Comparison of ENCODE assay signal across 9 cellular contexts in the genomic region with DNA sequence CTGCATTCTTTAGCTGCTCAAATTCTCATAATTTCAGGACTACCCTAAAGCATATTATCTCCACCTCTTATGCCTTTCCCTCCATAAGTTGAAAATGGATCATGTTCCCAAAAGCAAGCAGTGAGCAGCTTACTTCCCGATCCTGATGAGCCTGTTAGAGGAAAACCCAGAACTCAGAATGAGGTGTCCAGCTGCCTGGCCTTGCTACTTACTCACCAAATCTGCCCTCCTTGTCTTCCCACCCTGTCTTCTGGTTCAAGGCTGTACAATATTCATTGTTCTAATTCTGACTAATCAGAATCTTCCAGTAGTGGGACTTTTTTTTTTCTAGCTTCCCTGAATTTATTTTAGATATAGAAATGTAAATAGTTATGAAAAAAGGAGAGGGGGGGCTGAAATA. TPM values are rescaled to one million over a fixed set of nuclear protein-coding genes. Genes with fewer than 3 reads are reported as not detected.
A peak's percentile ranks its signal among the peaks of the same experiment; 100 is the strongest.
DNase-seq lines count a peak whose midpoint lies in the region; ATAC-seq and TF ChIP-seq lines count a peak whose summit lies in the region.
"Had no signal": no experiment of that assay in that cellular context is flagged by ENCODE, and none has a peak within 500 bp of the region (broad histone marks: within the 10 kb centered on the region; RNA-seq: fewer than 3 reads in every experiment).

No MANE protein-coding gene starts in this region.

- peak overlapping the region; percentile 47 for H3K4me2 ChIP-seq in HCT116 (ENCODE audit: low read length)
- peak overlapping the region; percentile 50 for H3K4me2 ChIP-seq in smooth muscle cell

- intact Hi-C loops in HCT116 (cut with micrococcal nuclease), result no loop called here

- H3K36me3 ChIP-seq in HCT116 (ENCODE audit: control insufficient read depth in 1 of 2, insufficient read depth in 2 of 2, low read length in 2 of 2) (no peaks in the 10 kb centered on the region), RWPE2 (ENCODE audit: low read depth) (no peaks in the 10 kb centered on the region), esophagus (ENCODE audit: control insufficient read depth in 2 of 2, insufficient read depth in 2 of 2, low read length in 1 of 2) (no peaks in the 10 kb centered on the region), smooth muscle cell (ENCODE audit: low read depth) (no peaks in the 10 kb centered on the region)

- RAD21 ChIA-PET in HCT116 (lab: Charles Lee; ENCODE audit: low non-redundant PET in 1 of 2, low total read pairs in 2 of 2, uncharacterized antibody in 2 of 2, unreplicated experiment in 2 of 2), result no interaction called here

- peaks cover 11% of the 10 kb centered on the region for H3F3A ChIP-seq in smooth muscle cell (ENCODE audit: low read depth)

- TF ChIP-seq POLR2A in HCT116 (IDR thresholded peaks at IDR 0.05; ENCODE audit: borderline replicate concordance, extremely low read depth, insufficient read depth, insufficient read length), result no peak

- no TSS peak for BruUV-seq in HCT116 (replicated peaks; lab: Mats Ljungman, UMichigan)

- H3K9me2 ChIP-seq in HCT116 (ENCODE audit: insufficient read depth), result no peaks in the 10 kb centered on the region

- H3K4me3 ChIP-seq in HCT116 (replicated peaks in 1 of 2; ENCODE audit: low read depth in 1 of 2, low read length in 2 of 2) (no peak overlapping the region), RWPE2 (ENCODE audit: severe bottlenecking) (no peak overlapping the region), esophagus (ENCODE audit: low read depth in 1 of 2, low read length in 2 of 2) (no peak overlapping the region), smooth muscle cell (no peak overlapping the region)

- CTCF ChIA-PET in HCT116 (lab: Charles Lee), result interaction anchor here (1.2 kb wide), 1 partner anchor 61 kb away, joined by 3 read pairs; no protein-coding TSS in a partner anchor

- H3K79me2 ChIP-seq in HCT116 (ENCODE audit: insufficient read depth, low read length), result no peaks in the 10 kb centered on the region
- no peaks in the 10 kb centered on the region for H3K79me2 ChIP-seq in smooth muscle cell (ENCODE audit: low read depth)

- DNase-seq in HCT116 (ENCODE audit: low read depth, low spot score) (no peak), RWPE2 (ENCODE audit: low spot score) (no peak), smooth muscle cell (lab: John Stamatoyannopoulos, UW; ENCODE audit: unreplicated experiment) (no peak), NCI-H2081 (lab: John Stamatoyannopoulos, UW) (no peak), NCI-H524 (lab: John Stamatoyannopoulos, UW) (no peak), GF-D8 (lab: John Stamatoyannopoulos, UW) (no peak)
- DNase-seq: NCI-H526 had no signal

- TF ChIP-seq CTCF in HCT116 (IDR thresholded peaks at IDR 0.05 in 2 of 3, conservative IDR thresholded peaks at IDR 0.05 in 1 of 3; ENCODE audit: borderline replicate concordance in 1 of 3, insufficient read depth in 1 of 3, low read depth in 2 of 3, low read length in 2 of 3) (no peak), RWPE2 (IDR thresholded peaks at IDR 0.05; ENCODE audit: poor library complexity, severe bottlenecking) (no peak), smooth muscle cell (IDR thresholded peaks at IDR 0.05; ENCODE audit: borderline replicate concordance, insufficient read depth, poor library complexity, severe bottlenecking) (no peak)

- H3K27me3 ChIP-seq in HCT116 (ENCODE audit: insufficient read depth, low read length) (no peaks in the 10 kb centered on the region), RWPE2 (ENCODE audit: insufficient read depth, poor library complexity, severe bottlenecking) (no peaks in the 10 kb centered on the region), esophagus (ENCODE audit: control insufficient read depth in 1 of 2, insufficient read depth in 2 of 2, low read length in 2 of 2) (no peaks in the 10 kb centered on the region), smooth muscle cell (ENCODE audit: low read depth) (no peaks in the 10 kb centered on the region)

- no peaks in the 10 kb centered on the region for H3K9me3 ChIP-seq in HCT116 (ENCODE audit: control insufficient read depth in 1 of 2, insufficient read depth in 1 of 2, low read depth in 1 of 2, low read length in 2 of 2)
- H3K9me3 ChIP-seq in RWPE2 (ENCODE audit: severe bottlenecking), result no peaks in the 10 kb centered on the region
- no peaks in the 10 kb centered on the region for H3K9me3 ChIP-seq in esophagus (ENCODE audit: control insufficient read depth in 2 of 2, insufficient read depth in 1 of 2, low read depth in 1 of 2, low read length in 1 of 2)
- H3K9me3 ChIP-seq in smooth muscle cell (replicated peaks; ENCODE audit: low read depth), result no peaks in the 10 kb centered on the region

- H3K27ac ChIP-seq in HCT116 (ENCODE audit: low read depth, low read length) (peak overlapping the region; percentile 33; the same call in 1 of the 2 replicates), RWPE2 (ENCODE audit: poor library complexity, severe bottlenecking) (peak overlapping the region; percentile 99), esophagus (ENCODE audit: low read depth in 2 of 2, low read length in 1 of 2) (peak overlapping the region; percentile 45 to 57), smooth muscle cell (ENCODE audit: low read depth) (peak overlapping the region; percentile 86)

- H3K9ac ChIP-seq in HCT116 (ENCODE audit: low read length) (peak overlapping the region; percentile 19; the same call in 1 of the 2 replicates), smooth muscle cell (ENCODE audit: low read depth) (peak overlapping the region; percentile 54)

- POLR2A ChIA-PET in HCT116 (lab: Charles Lee), result interaction anchor here (2.5 kb wide), 1 partner anchor 11 kb away, joined by 11 read pairs; a partner anchor contains a TSS

- H2AFZ ChIP-seq in HCT116 (ENCODE audit: low read depth, low read length, poor library complexity, severe bottlenecking), result no peak overlapping the region
- no peak overlapping the region for H2AFZ ChIP-seq in smooth muscle cell (ENCODE audit: low read depth)

- H4K20me1 ChIP-seq in HCT116 (ENCODE audit: insufficient read depth) (no peaks in the 10 kb centered on the region), smooth muscle cell (ENCODE audit: low read depth) (no peaks in the 10 kb centered on the region)

- 58 to 59% methylated on average over 1 of the region's 1 CpG for WGBS in esophagus, 2 donors
- WGBS in smooth muscle cell (ENCODE audit: low lambda C conversion rate), result 86% methylated on average over 1 of the region's 1 CpG

- TF ChIP-seq RAD21 in HCT116 (IDR thresholded peaks at IDR 0.05; ENCODE audit: low read depth), result no peak

- ATAC-seq in HCT116, result no peak
- peak; percentile 56 for ATAC-seq in RWPE2 (ENCODE audit: low read depth)
- ATAC-seq in GM21381 (IDR thresholded peaks at IDR 0.05; ENCODE audit: unreplicated experiment), result no peak

- H3K4me1 ChIP-seq in HCT116 (ENCODE audit: control insufficient read depth in 1 of 2, insufficient read depth in 2 of 2, low read length in 2 of 2) (peaks cover 43 to 75% of the 10 kb centered on the region in 2 experiments), RWPE2 (ENCODE audit: insufficient read depth, poor library complexity, severe bottlenecking) (peaks cover 42% of the 10 kb centered on the region), esophagus (ENCODE audit: control insufficient read depth in 2 of 2, insufficient read depth in 2 of 2, low read length in 1 of 2) (peaks cover 0 to 2% of the 10 kb centered on the region in 2 donors), smooth muscle cell (ENCODE audit: low read depth) (peaks cover 16% of the 10 kb centered on the region)

TF ChIP-seq in HCT116, 20 proteins besides CTCF, POLR2A, EP300 and RAD21 (continues in another document):
- TF ChIP-seq, protein P1, sequence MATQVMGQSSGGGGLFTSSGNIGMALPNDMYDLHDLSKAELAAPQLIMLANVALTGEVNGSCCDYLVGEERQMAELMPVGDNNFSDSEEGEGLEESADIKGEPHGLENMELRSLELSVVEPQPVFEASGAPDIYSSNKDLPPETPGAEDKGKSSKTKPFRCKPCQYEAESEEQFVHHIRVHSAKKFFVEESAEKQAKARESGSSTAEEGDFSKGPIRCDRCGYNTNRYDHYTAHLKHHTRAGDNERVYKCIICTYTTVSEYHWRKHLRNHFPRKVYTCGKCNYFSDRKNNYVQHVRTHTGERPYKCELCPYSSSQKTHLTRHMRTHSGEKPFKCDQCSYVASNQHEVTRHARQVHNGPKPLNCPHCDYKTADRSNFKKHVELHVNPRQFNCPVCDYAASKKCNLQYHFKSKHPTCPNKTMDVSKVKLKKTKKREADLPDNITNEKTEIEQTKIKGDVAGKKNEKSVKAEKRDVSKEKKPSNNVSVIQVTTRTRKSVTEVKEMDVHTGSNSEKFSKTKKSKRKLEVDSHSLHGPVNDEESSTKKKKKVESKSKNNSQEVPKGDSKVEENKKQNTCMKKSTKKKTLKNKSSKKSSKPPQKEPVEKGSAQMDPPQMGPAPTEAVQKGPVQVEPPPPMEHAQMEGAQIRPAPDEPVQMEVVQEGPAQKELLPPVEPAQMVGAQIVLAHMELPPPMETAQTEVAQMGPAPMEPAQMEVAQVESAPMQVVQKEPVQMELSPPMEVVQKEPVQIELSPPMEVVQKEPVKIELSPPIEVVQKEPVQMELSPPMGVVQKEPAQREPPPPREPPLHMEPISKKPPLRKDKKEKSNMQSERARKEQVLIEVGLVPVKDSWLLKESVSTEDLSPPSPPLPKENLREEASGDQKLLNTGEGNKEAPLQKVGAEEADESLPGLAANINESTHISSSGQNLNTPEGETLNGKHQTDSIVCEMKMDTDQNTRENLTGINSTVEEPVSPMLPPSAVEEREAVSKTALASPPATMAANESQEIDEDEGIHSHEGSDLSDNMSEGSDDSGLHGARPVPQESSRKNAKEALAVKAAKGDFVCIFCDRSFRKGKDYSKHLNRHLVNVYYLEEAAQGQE (IDR thresholded peaks at IDR 0.05; ENCODE audit: low read depth), result no peak
- TF ChIP-seq SIN3A (IDR thresholded peaks at IDR 0.05; ENCODE audit: low read depth) (no peak), CBX3 (IDR thresholded peaks at IDR 0.05; ENCODE audit: low read depth) (no peak), TCF7L2 (IDR thresholded peaks at IDR 0.05; ENCODE audit: borderline replicate concordance, extremely low read depth, insufficient read depth, insufficient read length) (no peak), EZH2 (IDR thresholded peaks at IDR 0.05) (no peak), SP1 (IDR thresholded peaks at IDR 0.05; ENCODE audit: low read depth) (no peak), POLR2AphosphoS5 (IDR thresholded peaks at IDR 0.05; ENCODE audit: low read depth, low read length) (no peak), ZNF274 (IDR thresholded peaks at IDR 0.05; ENCODE audit: low read depth, low read length) (no peak)
- TF ChIP-seq, protein P2, sequence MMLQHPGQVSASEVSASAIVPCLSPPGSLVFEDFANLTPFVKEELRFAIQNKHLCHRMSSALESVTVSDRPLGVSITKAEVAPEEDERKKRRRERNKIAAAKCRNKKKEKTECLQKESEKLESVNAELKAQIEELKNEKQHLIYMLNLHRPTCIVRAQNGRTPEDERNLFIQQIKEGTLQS (IDR thresholded peaks at IDR 0.05), result no peak

RNA-seq across cellular contexts. Expression of a gene that starts 10.8 kb away (rescaled TPM):
- 26.7 TPM for total RNA-seq in HCT116 (2021; ENCODE audit: unreplicated experiment)
- polyA plus RNA-seq in HCT116 (2012), result 41.5 and 44.9 TPM in 2 replicates
- 10 to 100 TPM; 15.8 to 15.9 TPM for polyA plus RNA-seq in esophagus
- 10.2 and 18.6 TPM in 2 replicates for total RNA-seq in smooth muscle cell
- polyA plus RNA-seq in smooth muscle cell, result 11.7 and 15.3 TPM in 2 replicates

RNA-seq across cellular contexts. Expression of a gene that starts 11.2 kb away (rescaled TPM):
- total RNA-seq in HCT116 (2021; ENCODE audit: unreplicated experiment), result 16.4 TPM
- polyA plus RNA-seq in HCT116 (2012), result 7.4 and 7.7 TPM in 2 replicates
- polyA plus RNA-seq in esophagus, result 1 to 10 TPM; 3.2 to 6.5 TPM
- total RNA-seq in smooth muscle cell, result 36.3 and 37.8 TPM in 2 replicates
- polyA plus RNA-seq in smooth muscle cell, result 12.6 and 13.5 TPM in 2 replicates

Comparison
In these comparisons a context has a peak if more than half of its experiments do, and no peak if none do; other contexts are left out.
1. H3K27ac ChIP-seq: peak in every context shown above with its lines; median percentile 99 in RWPE2; 86 in smooth muscle cell; 51 in esophagus; 33 in HCT116.